ENCODE assay signal across 8 cellular contexts in genomic region chr19:16084067-16084685, GRCh38. TPM values are rescaled to one million over a fixed set of nuclear protein-coding genes. Genes with fewer than 3 reads are reported as not detected.
DNase-seq lines count a peak whose midpoint lies in the region; TF ChIP-seq lines count a peak whose summit lies in the region.
"Had no signal": no experiment of that assay in that cellular context is flagged by ENCODE, and none has a peak within 500 bp of the region (broad histone marks: within the 10 kb centered on the region; RNA-seq: fewer than 3 reads in every experiment).

No MANE protein-coding gene starts in this region.

- H3K9ac ChIP-seq in smooth muscle cell (ENCODE audit: low read depth): no peak overlapping the region

- no peaks in the 10 kb centered on the region for H3K9me2 ChIP-seq in PC-9 (ENCODE audit: insufficient read depth)

- H4K20me1 ChIP-seq in PC-9 (ENCODE audit: insufficient read depth) (peaks cover 6% of the 10 kb centered on the region), smooth muscle cell (ENCODE audit: low read depth) (peaks cover 100% of the 10 kb centered on the region)

- peaks cover 59 to 78% of the 10 kb centered on the region in 2 donors for H3K36me3 Mint-ChIP-seq in CD4-positive, alpha-beta memory T cell

- H3K4me3 ChIP-seq in CD4-positive, alpha-beta memory T cell (ENCODE audit: low read length in 2 of 2): no peak overlapping the region
- H3K4me3 ChIP-seq in PC-9: no peak overlapping the region
- H3K4me3 ChIP-seq in smooth muscle cell: no peak overlapping the region

- CTCF ChIA-PET in CD4-positive, alpha-beta memory T cell (lab: Charles Lee; ENCODE audit: partially characterized antibody): interaction anchor here (2.0 to 6.7 kb wide), 6 partner anchors 10 to 101 kb away, joined by 9 to 145 read pairs (median 22); partner anchors contain the start of genes FAM32A, RAB8A and TPM4
- CTCF ChIA-PET in PC-9 (lab: Charles Lee): interaction anchor here (0.6 kb wide), 1 partner anchor 35 kb away, joined by 11 read pairs; no protein-coding TSS in a partner anchor

- DNase-seq in CD4-positive, alpha-beta memory T cell: no peak
- DNase-seq in PC-9: no peak
- no peak for DNase-seq in epithelial cell of prostate (ENCODE audit: low read depth, low spot score)
- DNase-seq in smooth muscle cell (lab: John Stamatoyannopoulos, UW; ENCODE audit: unreplicated experiment): no peak
- DNase-seq in DMS79 (lab: John Stamatoyannopoulos, UW): no peak
- DNase-seq in AML-193 (lab: John Stamatoyannopoulos, UW): no peak
- no peak for DNase-seq in NCI-H2171 treated with DMSO at 0.1 percent for 48 hours (lab: John Stamatoyannopoulos, UW)
- DNase-seq: small intestine had no signal

- peaks cover 73% of the 10 kb centered on the region for H3K79me2 ChIP-seq in PC-9 (ENCODE audit: low read depth)
- peaks cover 100% of the 10 kb centered on the region for H3K79me2 ChIP-seq in smooth muscle cell (ENCODE audit: low read depth)

- WGBS in smooth muscle cell (ENCODE audit: low lambda C conversion rate): 89% methylated on average over 11 of the region's 11 CpGs

- peaks cover 45 to 92% (median 66%) of the 10 kb centered on the region in 4 donors for H3K4me1 Mint-ChIP-seq in CD4-positive, alpha-beta memory T cell

- intact Hi-C loops in CD4-positive, alpha-beta memory T cell (cut with micrococcal nuclease): no loop called here
- intact Hi-C loops in PC-9 (cut with micrococcal nuclease; ENCODE audit: unreplicated experiment): no loop called here

- H3K4me1 ChIP-seq in CD4-positive, alpha-beta memory T cell (ENCODE audit: insufficient read depth, low read length): peaks cover 97% of the 10 kb centered on the region
- H3K4me1 ChIP-seq in PC-9 (replicated peaks; ENCODE audit: insufficient read depth) (peaks cover 59% of the 10 kb centered on the region), smooth muscle cell (ENCODE audit: low read depth) (peaks cover 4% of the 10 kb centered on the region)

- H3K9me3 ChIP-seq in CD4-positive, alpha-beta memory T cell (ENCODE audit: control insufficient read depth in 1 of 2, low read length in 2 of 2): no peaks in the 10 kb centered on the region
- H3K9me3 ChIP-seq in PC-9 (ENCODE audit: insufficient read depth, low read depth) (no peaks in the 10 kb centered on the region), smooth muscle cell (replicated peaks; ENCODE audit: low read depth) (no peaks in the 10 kb centered on the region)

- H2AFZ ChIP-seq in PC-9 (no peak overlapping the region), smooth muscle cell (ENCODE audit: low read depth) (no peak overlapping the region)

- POLR2A ChIA-PET in CD4-positive, alpha-beta memory T cell (lab: Charles Lee; ENCODE audit: partially characterized antibody): interaction anchor here (0.5 to 10.9 kb wide), 9 partner anchors 7 to 193 kb away, joined by 3 to 192 read pairs (median 5); partner anchors contain the start of genes RAB8A and TPM4
- POLR2A ChIA-PET in PC-9 (lab: Charles Lee; ENCODE audit: unreplicated experiment): no interaction called here

- peaks cover 67% of the 10 kb centered on the region for H3K36me3 ChIP-seq in CD4-positive, alpha-beta memory T cell (ENCODE audit: insufficient read depth, low read length)
- H3K36me3 ChIP-seq in PC-9 (ENCODE audit: low read depth) (peaks cover 74% of the 10 kb centered on the region), smooth muscle cell (ENCODE audit: low read depth) (peaks cover 31% of the 10 kb centered on the region)

- H3K27ac Mint-ChIP-seq in CD4-positive, alpha-beta memory T cell: peak overlapping the region in 6 of 7 donors; percentile 41 to 93 (median 80)

- BruUV-seq in PC-9 (replicated peaks; lab: Mats Ljungman, UMichigan): no TSS peak

- peaks cover 96% of the 10 kb centered on the region for H3F3A ChIP-seq in PC-9 (ENCODE audit: insufficient read depth, low read depth)
- peaks cover 71% of the 10 kb centered on the region for H3F3A ChIP-seq in smooth muscle cell (ENCODE audit: low read depth)

- no peaks in the 10 kb centered on the region for H3K27me3 ChIP-seq in CD4-positive, alpha-beta memory T cell (ENCODE audit: insufficient read depth, low read length)
- no peaks in the 10 kb centered on the region for H3K27me3 ChIP-seq in PC-9 (ENCODE audit: insufficient read depth, low read depth)
- H3K27me3 ChIP-seq in smooth muscle cell (ENCODE audit: low read depth): no peaks in the 10 kb centered on the region

- H3K4me2 ChIP-seq in PC-9: no peak overlapping the region
- H3K4me2 ChIP-seq in smooth muscle cell: no peak overlapping the region

- no peaks in the 10 kb centered on the region for H3K27me3 Mint-ChIP-seq in CD4-positive, alpha-beta memory T cell

- H3K27ac ChIP-seq in CD4-positive, alpha-beta memory T cell (ENCODE audit: low read depth, low read length): no peak overlapping the region
- H3K27ac ChIP-seq in PC-9 (peak overlapping the region; percentile 14; the same call in 1 of the 2 replicates), epithelial cell of prostate (peak overlapping the region; percentile 54), smooth muscle cell (ENCODE audit: low read depth) (peak overlapping the region; percentile 72)

- peaks cover 0 to 2% (median 0%) of the 10 kb centered on the region in 8 donors for H3K9me3 Mint-ChIP-seq in CD4-positive, alpha-beta memory T cell

- peak overlapping the region in 5 of 8 donors; percentile 12 to 73 (median 69) for H3K4me3 Mint-ChIP-seq in CD4-positive, alpha-beta memory T cell

- no peak for TF ChIP-seq CTCF in PC-9 (conservative IDR thresholded peaks at IDR 0.05)
- no peak for TF ChIP-seq CTCF in smooth muscle cell (IDR thresholded peaks at IDR 0.05; ENCODE audit: borderline replicate concordance, insufficient read depth, poor library complexity, severe bottlenecking)

RNA-seq across cellular contexts. Expression of gene TPM4, which starts 7.9 kb away (rescaled TPM):
- total RNA-seq in CD4-positive, alpha-beta memory T cell: 10 to 100 TPM; 94.7 to 96.8 TPM
- polyA plus RNA-seq in CD4-positive, alpha-beta memory T cell: 100 to 1,000 TPM in 1 of 2 donors, 10 to 100 TPM in 1; 76.7 to 134 TPM
- total RNA-seq in PC-9 (2021): 279 and 307 TPM in 2 replicates
- total RNA-seq in smooth muscle cell: 1,074 and 1,158 TPM in 2 replicates
- 921 and 1,070 TPM in 2 replicates for polyA plus RNA-seq in smooth muscle cell

RNA-seq across cellular contexts. Expression of gene RAB8A, which starts 27.5 kb away (rescaled TPM):
- 10 to 100 TPM; 85.5 to 86.9 TPM for total RNA-seq in CD4-positive, alpha-beta memory T cell
- 10 to 100 TPM; 83.9 to 96.8 TPM for polyA plus RNA-seq in CD4-positive, alpha-beta memory T cell
- total RNA-seq in PC-9 (2021): 87.9 and 104 TPM in 2 replicates
- 47.3 and 60.2 TPM in 2 replicates for total RNA-seq in smooth muscle cell
- polyA plus RNA-seq in smooth muscle cell: 90.5 and 96.0 TPM in 2 replicates

RNA-seq across cellular contexts. Expression of gene HSH2D, which starts 59.3 kb away (rescaled TPM):
- 10 to 100 TPM; 17.8 to 18.8 TPM for total RNA-seq in CD4-positive, alpha-beta memory T cell
- polyA plus RNA-seq in CD4-positive, alpha-beta memory T cell: 10 to 100 TPM in 1 of 2 donors, 1 to 10 TPM in 1; 5.5 to 12.6 TPM
- 10.9 and 13.7 TPM in 2 replicates for total RNA-seq in PC-9 (2021)
- 0.22 TPM in 1 of 2 replicates, not detected in the other for total RNA-seq in smooth muscle cell
- polyA plus RNA-seq in smooth muscle cell: 0.07 and 0.17 TPM in 2 replicates
